Comparison of ENCODE assay signal across 8 cellular contexts in the genomic region with DNA sequence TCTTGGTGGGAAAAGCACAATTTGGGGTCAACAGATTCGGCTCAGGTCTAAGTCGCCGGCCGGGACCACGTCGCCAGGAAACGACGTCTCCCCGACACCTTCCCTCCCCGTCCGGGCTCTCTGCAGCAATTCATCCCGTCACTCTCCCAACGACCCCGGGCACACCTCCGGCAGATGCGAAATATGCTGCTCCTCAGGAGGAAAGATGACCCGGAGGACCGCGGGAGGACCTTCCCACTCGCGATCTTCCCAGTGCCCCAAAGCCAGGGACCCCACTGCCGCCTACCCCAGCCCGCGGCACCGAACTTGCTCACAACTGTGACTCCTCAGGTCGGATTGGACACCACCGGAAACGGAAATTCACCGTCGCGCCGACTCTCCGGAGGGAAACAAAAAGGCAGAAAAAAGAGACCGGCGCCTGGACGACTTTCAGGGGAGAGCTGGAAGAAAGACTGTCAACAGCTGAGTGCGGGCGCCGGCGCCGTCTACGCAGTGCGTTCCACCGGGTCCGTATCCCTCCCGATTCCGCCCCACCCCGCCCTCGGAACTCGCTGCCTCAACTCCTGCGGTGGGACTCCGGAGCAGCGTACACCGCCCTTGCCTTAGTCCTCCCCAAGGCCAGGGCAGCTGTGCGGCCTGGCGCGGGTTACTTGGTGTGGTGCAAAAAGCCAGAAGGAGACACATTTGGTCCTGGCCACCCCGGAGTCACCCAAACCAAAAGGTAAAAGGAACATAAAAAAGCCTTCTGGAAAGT. TPM values are rescaled to one million over a fixed set of nuclear protein-coding genes. Genes with fewer than 3 reads are reported as not detected.
DNase-seq lines count a peak whose midpoint lies in the region; ATAC-seq and TF ChIP-seq lines count a peak whose summit lies in the region.

No MANE protein-coding gene starts in this region.

- H3K27ac ChIP-seq in left lung, result peak overlapping the region; percentile 95

- TF ChIP-seq CTCF in BJ (IDR thresholded peaks at IDR 0.05; ENCODE audit: insufficient read depth, low read depth, low read length), result no peak
- no peak for TF ChIP-seq CTCF in left lung (IDR thresholded peaks at IDR 0.05)

- POLR2A ChIA-PET in BJ (lab: Charles Lee), result interaction anchor here (0.5 to 1.0 kb wide), 3 partner anchors 14 to 220 kb away, joined by 3 to 5 read pairs (median 3); partner anchors contain the start of gene SEC24C

- DNase-seq in BJ (ENCODE audit: low read depth) (peak; percentile 62), GM19240 (ENCODE audit: insufficient read length, low spot score) (peak; percentile 38), NCI-H526 treated with DMSO at 0.1 percent for 48 hours (lab: John Stamatoyannopoulos, UW) (peak; percentile 78), dedifferentiated amniotic fluid mesenchymal stem cell (ENCODE audit: extremely low spot score) (peak; percentile 93), left lung (peak; percentile 91 to 94)
- DNase-seq in activated CD4-positive, alpha-beta T cell treated with anti-CD3 and anti-CD28 coated beads, Interleukin-2, amount 50 U/mL, for 24 hours (ENCODE audit: low read depth in 1 of 2, low spot score in 1 of 2), result peak; percentile 93 to 94
- DNase-seq in stimulated activated CD4-positive, alpha-beta T cell treated with anti-CD3 and anti-CD28 coated beads, Interleukin-2, amount 100 ng/mL, for 4 hours (ENCODE audit: low read depth), result peak; percentile 83

- H3K4me3 ChIP-seq in BJ (ENCODE audit: low read depth, low read length) (peak overlapping the region; percentile 94), left lung (peak overlapping the region; percentile 66 to 74)

- CTCF ChIA-PET in BJ (lab: Yijun Ruan, JAX), result interaction anchor here (0.7 to 1.3 kb wide), 3 partner anchors 11 to 43 kb away, joined by 3 to 4 read pairs (median 3); no protein-coding TSS in a partner anchor

- H3K9me3 ChIP-seq in left lung, result no peaks in the 10 kb centered on the region

- H3K27me3 ChIP-seq in BJ (ENCODE audit: control insufficient read depth, insufficient read depth, low read length) (no peaks in the 10 kb centered on the region), left lung (no peaks in the 10 kb centered on the region)

- intact Hi-C loops in left lung (cut with DNase I), result no loop called here

- peaks cover 6 to 30% of the 10 kb centered on the region in 2 donors for H3K4me1 ChIP-seq in left lung

- ATAC-seq in HG03460 (IDR thresholded peaks at IDR 0.05; ENCODE audit: unreplicated experiment) (peak; percentile 90), left lung (peak; percentile 95)

- peaks cover 18% of the 10 kb centered on the region for H3K36me3 ChIP-seq in BJ (ENCODE audit: control insufficient read depth, insufficient read depth, low read length)
- H3K36me3 ChIP-seq in left lung, result peaks cover 0 to 62% of the 10 kb centered on the region in 2 donors

RNA-seq across cellular contexts. Expression of gene SEC24C, which starts 13.8 kb away (rescaled TPM):
- 72.6 and 92.2 TPM in 2 replicates for polyA plus RNA-seq in BJ (2011; rRNA removed)
- 80.6 and 112 TPM in 2 replicates for polyA minus RNA-seq in BJ (2011; rRNA and poly(A)+ RNA removed)
- total RNA-seq in left lung, result 10 to 100 TPM; 86.6 to 88.1 TPM

RNA-seq across cellular contexts. Expression of gene AGAP5, which starts 32.4 kb away (rescaled TPM):
- polyA plus RNA-seq in BJ (2011; rRNA removed), result 3.3 and 4.0 TPM in 2 replicates
- polyA minus RNA-seq in BJ (2011; rRNA and poly(A)+ RNA removed), result 2.4 and 3.1 TPM in 2 replicates
- total RNA-seq in left lung, result 1 to 10 TPM; 8.4 to 10.0 TPM

RNA-seq across cellular contexts. Expression of gene CHCHD1, which starts 51.5 kb away (rescaled TPM):
- polyA plus RNA-seq in BJ (2011; rRNA removed), result 14.3 and 35.4 TPM in 2 replicates
- polyA minus RNA-seq in BJ (2011; rRNA and poly(A)+ RNA removed), result 1.5 and 3.6 TPM in 2 replicates
- 10 to 100 TPM; 24.8 to 27.5 TPM for total RNA-seq in left lung

RNA-seq across cellular contexts. Expression of gene ZSWIM8, which starts 55.1 kb away (rescaled TPM):
- polyA plus RNA-seq in BJ (2011; rRNA removed), result 39.3 and 82.0 TPM in 2 replicates
- polyA minus RNA-seq in BJ (2011; rRNA and poly(A)+ RNA removed), result 63.0 and 108 TPM in 2 replicates
- total RNA-seq in left lung, result 100 to 1,000 TPM; 103 to 112 TPM

Comparison
In these comparisons a context has a peak if more than half of its experiments do, and no peak if none do; other contexts are left out.
1. Peak in every context shown above with its lines: DNase-seq, ATAC-seq, H3K4me3 ChIP-seq and H3K27ac ChIP-seq.
2. DNase-seq: peak in every context shown above with its lines; median percentile 94 in activated CD4-positive, alpha-beta T cell treated with anti-CD3 and anti-CD28 coated beads, Interleukin-2, amount 50 U/mL, for 24 hours; 93 in dedifferentiated amniotic fluid mesenchymal stem cell; 92 in left lung; 83 in stimulated activated CD4-positive, alpha-beta T cell treated with anti-CD3 and anti-CD28 coated beads, Interleukin-2, amount 100 ng/mL, for 4 hours; 78 in NCI-H526 treated with DMSO at 0.1 percent for 48 hours; 62 in BJ; 38 in GM19240.